8 cellular contexts compared by ENCODE assay signal in the genomic region with DNA sequence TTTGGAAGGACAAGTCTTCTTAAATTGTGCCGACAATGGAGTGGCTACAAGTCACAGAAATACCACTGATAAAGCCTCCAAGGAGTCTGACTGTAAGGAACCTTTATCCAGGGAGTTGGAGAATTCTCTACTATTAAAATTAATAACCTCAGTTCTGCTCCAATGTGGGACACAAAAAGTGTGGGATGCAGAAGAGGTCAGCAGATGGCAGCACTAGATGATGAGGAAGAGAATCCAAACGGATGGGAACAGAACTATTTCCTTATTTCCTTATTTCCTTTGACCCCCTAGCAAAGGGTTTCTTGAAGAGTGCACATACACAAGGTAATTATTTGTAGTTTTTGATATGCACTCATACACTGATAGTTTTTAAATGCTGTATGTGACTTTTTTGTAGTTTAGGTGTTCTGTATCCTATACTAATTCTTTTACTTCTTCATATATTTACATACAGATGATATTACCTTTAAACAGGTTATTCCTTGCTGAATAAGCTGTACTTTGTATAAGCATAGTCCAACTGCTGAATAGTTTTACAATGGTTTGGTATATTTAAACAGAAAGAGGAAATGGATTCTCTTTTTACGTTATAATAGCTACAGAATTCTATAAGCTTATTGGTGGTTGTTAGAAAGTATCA. TPM values are rescaled to one million over a fixed set of nuclear protein-coding genes. Genes with fewer than 3 reads are reported as not detected.
DNase-seq lines count a peak whose midpoint lies in the region; ATAC-seq and TF ChIP-seq lines count a peak whose summit lies in the region.

No MANE protein-coding gene starts in this region.

- H3K27me3 ChIP-seq in RWPE2 (ENCODE audit: insufficient read depth, poor library complexity, severe bottlenecking) (peaks cover 5% of the 10 kb centered on the region), psoas muscle (ENCODE audit: insufficient read depth in 3 of 3, low read length in 2 of 3) (no peaks in the 10 kb centered on the region)

- no peaks in the 10 kb centered on the region for H3K36me3 ChIP-seq in RWPE2 (ENCODE audit: low read depth)
- no peaks in the 10 kb centered on the region for H3K36me3 ChIP-seq in psoas muscle (ENCODE audit: insufficient read depth in 1 of 2, low read depth in 1 of 2)

- H3K9me3 ChIP-seq in RWPE2 (ENCODE audit: severe bottlenecking) (no peaks in the 10 kb centered on the region), psoas muscle (no peaks in the 10 kb centered on the region)

- POLR2A ChIA-PET in HEK293T (lab: Yijun Ruan, JAX) = no interaction called here

- 49 to 51% (median 50%) methylated on average over 3 of the region's 3 CpGs for WGBS in psoas muscle, 3 donors

- H3K4me1 ChIP-seq in RWPE2 (ENCODE audit: insufficient read depth, poor library complexity, severe bottlenecking) (no peaks in the 10 kb centered on the region), psoas muscle (no peaks in the 10 kb centered on the region)

- ATAC-seq in RWPE2 (ENCODE audit: low read depth) (peak; percentile 61; the same call in 1 of the 3 replicates), psoas muscle (no peak), GM19452 (IDR thresholded peaks at IDR 0.05; ENCODE audit: unreplicated experiment) (no peak), GM18511 (IDR thresholded peaks at IDR 0.05; ENCODE audit: unreplicated experiment) (no peak)

- DNase-seq in HEK293T (ENCODE audit: extremely low spot score) (peak; percentile 43), RWPE2 (ENCODE audit: low spot score) (no peak), fibroblast of villous mesenchyme (ENCODE audit: low read depth) (peak; percentile 25), psoas muscle (no peak)
- DNase-seq in activated T-cell treated with anti-CD3 and anti-CD28 coated beads, Interleukin-2, amount 50 U/mL, for 48 hours = no peak

- H3K4me3 ChIP-seq in RWPE2 (ENCODE audit: severe bottlenecking) = no peak overlapping the region
- no peak overlapping the region for H3K4me3 ChIP-seq in fibroblast of villous mesenchyme (ENCODE audit: low read depth, low read length)
- H3K4me3 ChIP-seq in psoas muscle = no peak overlapping the region

- H3K27ac ChIP-seq in C4-2B = no peak overlapping the region; the same call in 1 of the 2 replicates
- H3K27ac ChIP-seq in RWPE2 (ENCODE audit: poor library complexity, severe bottlenecking) = no peak overlapping the region
- H3K27ac ChIP-seq in psoas muscle = no peak overlapping the region

- CTCF ChIA-PET in HEK293T (lab: Yijun Ruan, JAX) = interaction anchor here (0.6 to 1.3 kb wide), 3 partner anchors 10 to 181 kb away, joined by 3 to 6 read pairs (median 5); no protein-coding TSS in a partner anchor

- intact Hi-C loops in psoas muscle (cut with DNase I) = loop anchor here in 1 of 2 donors (5.0 kb wide), 1 partner anchor 180 kb away; no protein-coding TSS in a partner anchor

- peak; percentile 94 for TF ChIP-seq CTCF in C4-2B (conservative IDR thresholded peaks at IDR 0.05)
- peak; percentile 76 for TF ChIP-seq CTCF in RWPE2 (IDR thresholded peaks at IDR 0.05; ENCODE audit: poor library complexity, severe bottlenecking)
- TF ChIP-seq CTCF in fibroblast of villous mesenchyme (IDR thresholded peaks at IDR 0.05; ENCODE audit: insufficient read depth, low read depth, low read length) = peak; percentile 45
- TF ChIP-seq CTCF in psoas muscle (IDR thresholded peaks at IDR 0.05) = peak; percentile 56

TF ChIP-seq in HEK293T, 16 proteins besides CTCF, POLR2A, EP300 and RAD21:
- TF ChIP-seq FOXM1 (IDR thresholded peaks at IDR 0.05; ENCODE audit: borderline replicate concordance) = no peak
- no peak for TF ChIP-seq ZNF384 (IDR thresholded peaks at IDR 0.05)
- no peak for TF ChIP-seq ELF4 (IDR thresholded peaks at IDR 0.05)
- TF ChIP-seq PKNOX1 (IDR thresholded peaks at IDR 0.05) = no peak
- TF ChIP-seq SUZ12 (IDR thresholded peaks at IDR 0.05) = no peak
- no peak for TF ChIP-seq L3MBTL2 (conservative IDR thresholded peaks at IDR 0.05)
- no peak for TF ChIP-seq FOXK2 (IDR thresholded peaks at IDR 0.05)
- TF ChIP-seq FOXA1 (IDR thresholded peaks at IDR 0.05) = no peak
- TF ChIP-seq HDGF (IDR thresholded peaks at IDR 0.05; ENCODE audit: borderline replicate concordance) = no peak
- no peak for TF ChIP-seq LEF1 (IDR thresholded peaks at IDR 0.05; ENCODE audit: borderline replicate concordance)
- no peak for TF ChIP-seq NFRKB (IDR thresholded peaks at IDR 0.05)
- TF ChIP-seq ARNT (IDR thresholded peaks at IDR 0.05) = no peak
- no peak for TF ChIP-seq CTBP1 (IDR thresholded peaks at IDR 0.05; ENCODE audit: borderline replicate concordance)
- TF ChIP-seq SP1 (IDR thresholded peaks at IDR 0.05) = no peak

RNA-seq across cellular contexts. Expression of gene NLGN1, which starts 25.6 kb away (rescaled TPM):
- total RNA-seq in fibroblast of villous mesenchyme (8.4 and 18.1 TPM in 2 replicates), psoas muscle (1 to 10 TPM in 1 of 4 donors, under 1 TPM in 3; 0.54 to 1.0 (median 0.76) TPM)
- under 1 TPM; 0.04 to 0.12 (median 0.07) TPM for polyA plus RNA-seq in psoas muscle

Comparison
In these comparisons a context has a peak if more than half of its experiments do, and no peak if none do; other contexts are left out.
1. DNase-seq: peak in HEK293T (single experiment) and fibroblast of villous mesenchyme (single experiment); none in RWPE2 (single experiment), psoas muscle (0 of 2) and activated T-cell treated with anti-CD3 and anti-CD28 coated beads, Interleukin-2, amount 50 U/mL, for 48 hours (0 of 2).
2. Peak in every context shown above with its lines, with median percentiles within 50 percentile points of each other: CTCF ChIP-seq.